Comparison of ENCODE assay signal across 19 cellular contexts in the genomic region with DNA sequence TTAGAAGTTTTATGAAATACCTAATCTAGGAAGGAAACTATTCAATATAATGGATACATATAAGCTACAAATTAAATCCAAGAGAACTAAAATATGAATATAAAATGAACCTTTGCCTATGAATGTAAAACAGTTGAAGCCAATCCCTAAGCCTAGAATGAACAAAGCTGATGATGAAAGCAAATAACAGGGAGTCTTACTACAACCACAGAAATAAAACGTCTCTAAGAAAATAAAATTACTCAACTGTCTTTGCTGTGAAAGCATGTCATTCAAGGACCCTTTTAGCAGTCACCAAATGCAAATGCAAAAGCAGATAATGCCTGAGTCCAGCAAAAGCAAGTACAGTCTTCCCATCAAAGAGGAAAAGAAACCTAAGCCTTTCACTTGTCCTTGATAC.
"Had no signal": no experiment of that assay in that cellular context is flagged by ENCODE, and none has a peak within 500 bp of the region (broad histone marks: within the 10 kb centered on the region; RNA-seq: fewer than 3 reads in every experiment).

No MANE protein-coding gene starts in this region.

- H3K4me3 ChIP-seq: colonic mucosa, tibial artery had no signal

- H3K36me3 Mint-ChIP-seq: natural killer cell treated with Interleukin-12 subunit alpha and Interleukin-12 subunit beta and Interleukin-15 and Interleukin-18, amount 100 ng/mL, for 72 hours had no signal

- H3K9me3 Mint-ChIP-seq: activated naive CD8-positive, alpha-beta T cell treated with anti-CD3 and anti-CD28 coated beads for 36 hours; activated T-helper 1 cell treated with anti-CD3 and anti-CD28 coated beads, Interleukin-12 subunit alpha, Interleukin-12 subunit beta, Interleukin-2, Interleukin-4 antibody, amounts not matched to agents 30 ng/mL and 10 ng/mL and 1 ng/mL, durations not matched to agents 14 hours and 24 hours and 36 hours; natural killer cell treated with Interleukin-12 subunit alpha and Interleukin-12 subunit beta and Interleukin-15 and Interleukin-18, amount 100 ng/mL, for 72 hours; T-helper 1 cell treated with Interleukin-12 subunit alpha and Interleukin-12 subunit beta and Interleukin-4 antibody, amounts not matched to agents 30 μg/mL and 1 μg/mL, for 36 hours had no signal

- H3K27ac ChIP-seq: colonic mucosa, tibial artery had no signal

- H3K4me1 ChIP-seq: colonic mucosa had no signal

- H3K27me3 Mint-ChIP-seq: activated naive CD8-positive, alpha-beta T cell treated with anti-CD3 and anti-CD28 coated beads for 36 hours; natural killer cell treated with Interleukin-12 subunit alpha and Interleukin-12 subunit beta and Interleukin-15 and Interleukin-18, amount 100 ng/mL, for 72 hours had no signal

- H3K4me3 Mint-ChIP-seq: activated naive CD8-positive, alpha-beta T cell treated with anti-CD3 and anti-CD28 coated beads for 36 hours; activated T-helper 1 cell treated with anti-CD3 and anti-CD28 coated beads, Interleukin-12 subunit alpha, Interleukin-12 subunit beta, Interleukin-2, Interleukin-4 antibody, amounts not matched to agents 30 ng/mL and 10 ng/mL and 1 ng/mL, durations not matched to agents 14 hours and 24 hours and 36 hours; natural killer cell treated with Interleukin-12 subunit alpha and Interleukin-12 subunit beta and Interleukin-15 and Interleukin-18, amount 100 ng/mL, for 72 hours; T-helper 1 cell treated with Interleukin-12 subunit alpha and Interleukin-12 subunit beta and Interleukin-4 antibody, amounts not matched to agents 30 μg/mL and 1 μg/mL, for 36 hours had no signal

- H3K36me3 ChIP-seq: colonic mucosa, tibial artery had no signal

- ATAC-seq: left ventricle myocardium superior; natural killer cell treated with Interleukin-12 subunit alpha and Interleukin-12 subunit beta and Interleukin-15 and Interleukin-18, amount 100 ng/mL, for 72 hours; stimulated activated naive CD8-positive, alpha-beta T cell treated with anti-CD3 and anti-CD28 coated beads, Interleukin-15, Interleukin-2, amounts not matched to agents 100 U/mL and 50 U/mL, for 24 hours had no signal

- H3K27ac Mint-ChIP-seq: activated naive CD8-positive, alpha-beta T cell treated with anti-CD3 and anti-CD28 coated beads for 36 hours; activated T-helper 1 cell treated with anti-CD3 and anti-CD28 coated beads, Interleukin-12 subunit alpha, Interleukin-12 subunit beta, Interleukin-2, Interleukin-4 antibody, amounts not matched to agents 30 ng/mL and 10 ng/mL and 1 ng/mL, durations not matched to agents 14 hours and 24 hours and 36 hours; T-helper 1 cell treated with Interleukin-12 subunit alpha and Interleukin-12 subunit beta and Interleukin-4 antibody, amounts not matched to agents 30 μg/mL and 1 μg/mL, for 36 hours had no signal

- H3K9me3 ChIP-seq: colonic mucosa, tibial artery had no signal

- DNase-seq: activated CD4-positive, alpha-beta T cell treated with anti-CD3 and anti-CD28 coated beads for 1 hour; activated CD8-positive, alpha-beta memory T cell treated with anti-CD3 and anti-CD28 coated beads for 24 hours; activated gamma-delta T cell treated with Interleukin-2 at 50 U/mL for 16 hours; activated naive CD8-positive, alpha-beta T cell treated with anti-CD3 and anti-CD28 coated beads for 36 hours; central memory CD4-positive, alpha-beta T cell; colonic mucosa; erythroblast; kidney glomerular epithelial cell; left ventricle myocardium superior; mesendoderm; posterior cingulate gyrus; retina; stimulated activated CD4-positive, alpha-beta T cell treated with anti-CD3 and anti-CD28 coated beads, Interleukin-12 subunit alpha, Interleukin-12 subunit beta, amount 100 ng/mL, for 4 hours; stimulated activated CD4-positive, alpha-beta T cell treated with anti-CD3 and anti-CD28 coated beads, Interleukin-1b, Interleukin-23, amount 100 ng/mL, for 48 hours; stimulated activated naive CD8-positive, alpha-beta T cell treated with anti-CD3 and anti-CD28 coated beads, Interleukin-15, Interleukin-2, amounts not matched to agents 100 U/mL and 50 U/mL, for 24 hours; tibial artery had no signal

- H3K27me3 ChIP-seq: colonic mucosa, tibial artery had no signal
